31 cellular contexts compared by ENCODE assay signal in the genomic region with DNA sequence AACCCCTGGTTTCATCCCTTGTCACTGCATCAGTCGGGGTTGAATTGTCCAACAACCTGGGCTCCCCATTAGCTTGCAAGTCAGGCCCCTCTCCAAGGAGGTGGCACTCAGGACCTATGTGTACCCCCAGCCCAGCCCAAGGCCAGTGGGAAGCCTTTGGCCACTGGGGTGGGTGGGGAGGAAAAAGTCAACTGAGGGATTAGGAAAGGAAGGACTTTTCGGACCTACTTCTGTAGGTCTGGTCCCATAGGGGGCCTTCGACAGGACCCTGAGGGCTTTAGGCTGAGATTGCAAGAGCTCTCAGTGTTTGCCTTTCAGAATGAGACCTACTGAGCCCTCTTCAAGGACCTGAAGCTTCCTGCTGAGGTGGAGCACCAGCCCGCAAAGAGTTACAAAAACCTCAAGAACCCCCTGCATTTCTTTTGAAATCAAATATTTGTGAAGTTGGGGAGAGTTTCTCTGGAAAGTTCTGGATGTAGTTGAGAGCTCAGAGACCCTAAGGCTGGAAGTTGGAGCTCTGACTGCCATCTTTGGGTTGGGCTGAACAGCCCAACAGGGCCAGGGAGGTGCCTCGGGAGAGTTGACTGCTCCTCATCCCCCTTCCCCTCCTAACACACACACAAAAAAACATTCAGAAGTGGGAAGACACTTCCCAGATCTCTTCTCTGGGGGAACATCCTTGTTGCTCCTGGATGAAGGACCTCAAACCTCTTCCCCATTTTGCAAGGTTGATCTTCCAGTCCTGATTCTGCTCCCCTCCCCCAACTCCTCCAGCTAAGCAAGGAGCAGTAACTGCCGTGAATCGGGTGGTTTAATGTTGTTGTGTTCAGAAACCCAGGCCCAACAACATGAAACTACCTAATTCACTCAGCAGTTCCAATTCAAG. TPM values are rescaled to one million over a fixed set of nuclear protein-coding genes. Genes with fewer than 3 reads are reported as not detected.
DNase-seq lines count a peak whose midpoint lies in the region; ATAC-seq, FAIRE-seq and TF ChIP-seq lines count a peak whose summit lies in the region.
"Had no signal": no experiment of that assay in that cellular context is flagged by ENCODE, and none has a peak within 500 bp of the region (broad histone marks: within the 10 kb centered on the region; RNA-seq: fewer than 3 reads in every experiment).

No MANE protein-coding gene starts in this region.

- no peak for TF ChIP-seq CTCF in colonic mucosa (IDR thresholded peaks at IDR 0.05)

- peak overlapping the region; percentile 71 to 76 for H3K9ac ChIP-seq in colonic mucosa (ENCODE audit: low read depth in 2 of 2, low read length in 2 of 2)
- H3K9ac ChIP-seq: neural progenitor cell, SK-N-SH had no signal

- H3K36me3 ChIP-seq in colonic mucosa, result no peaks in the 10 kb centered on the region
- H3K36me3 ChIP-seq: adrenal gland, breast epithelium, left lung, neural progenitor cell had no signal

- no peak for TF ChIP-seq POLR2A in GM12891 (IDR thresholded peaks at IDR 0.05; ENCODE audit: low read depth, low read length)

- H3K27me3 ChIP-seq in colonic mucosa, result peaks cover 40% of the 10 kb centered on the region
- H3K27me3 ChIP-seq: testis had no signal

- H3K4me1 ChIP-seq in colonic mucosa, result peaks cover 26% of the 10 kb centered on the region
- H3K4me1 ChIP-seq: breast epithelium, neural progenitor cell, testis had no signal

- DNase-seq in GM12891 (ENCODE audit: insufficient read length, low spot score) (no peak), colonic mucosa (peak; percentile 64), posterior vena cava (ENCODE audit: low spot score) (peak; percentile 65), GOT3 (lab: John Stamatoyannopoulos, UW) (no peak), C1 segment of cervical spinal cord (lab: John Stamatoyannopoulos, UW) (no peak)
- DNase-seq: activated CD4-positive, alpha-beta T cell treated with anti-CD3 and anti-CD28 coated beads, Interleukin-2, amount 50 U/mL, for 1 hour; activated gamma-delta T cell treated with Interleukin-2 at 50 U/mL for 16 hours; adrenal gland; CD4-positive, alpha-beta memory T cell; cortex of kidney; DMS153; GF-D8; H7; Karpas-422; left lung; NCI-H1048; NCI-H187 treated with DMSO at 0.1 percent for 48 hours; SK-N-SH; stimulated activated CD4-positive, alpha-beta T cell treated with anti-CD3 and anti-CD28 coated beads, Interleukin-2, amount 100 ng/mL, for 24 hours; stimulated activated naive B cell treated with anti-CD40 and anti-IgM and Interleukin-4, amounts not matched to agents 10 μg/mL and 1 μg/mL and 100 μg/mL, for 72 hours; testis had no signal

- peak overlapping the region; percentile 8 for H3K4me3 ChIP-seq in colonic mucosa
- H3K4me3 ChIP-seq: adrenal gland, breast epithelium, left lung, neural progenitor cell, testis had no signal

- H3K27ac ChIP-seq in colonic mucosa, result peak overlapping the region; percentile 86
- H3K27ac ChIP-seq: adrenal gland, breast epithelium, left lung, neural progenitor cell, RWPE1, testis, VCaP had no signal

- FAIRE-seq in GM12891 (lab: Jason Lieb, UNC), result peak; percentile 80
- FAIRE-seq: endometrium had no signal

- ATAC-seq in GM19463 (IDR thresholded peaks at IDR 0.05; ENCODE audit: unreplicated experiment) (peak; percentile 47), esophagus mucosa (no peak)
- ATAC-seq: left lung; stimulated activated naive B cell treated with anti-CD40 and anti-IgM and Interleukin-4, amounts not matched to agents 10 μg/mL and 1 μg/mL and 100 μg/mL, for 72 hours had no signal

- H3K9me3 ChIP-seq in colonic mucosa, result no peaks in the 10 kb centered on the region
- H3K9me3 ChIP-seq: adrenal gland, breast epithelium, left lung, SK-N-SH, testis had no signal

- intact Hi-C loops in colonic mucosa (cut with DNase I), result no loop called here
- intact Hi-C loops in posterior vena cava (cut with DNase I), result no loop called here

TF ChIP-seq in GM12891, 5 proteins besides CTCF, POLR2A, EP300 and RAD21:
- TF ChIP-seq SPI1 (IDR thresholded peaks at IDR 0.05; ENCODE audit: low read depth, low read length) (0 out of 2 replicates have a peak, but pooled peaks have one; percentile 10), PAX5 (IDR thresholded peaks at IDR 0.05; ENCODE audit: insufficient read depth, low read length, severe bottlenecking) (no peak), POLR2AphosphoS5 (IDR thresholded peaks at IDR 0.05; ENCODE audit: low read depth, low read length) (no peak)

RNA-seq across cellular contexts. Expression of a gene that starts 5.8 kb away (rescaled TPM):
- 0.14 TPM for polyA plus RNA-seq in GM12891 (2012; ENCODE audit: low read depth, missing spikeins)
- total RNA-seq in colonic mucosa (10 to 100 TPM; 37.1 to 73.9 TPM), posterior vena cava (under 1 TPM in 1 of 2 donors, not detected in 1; 0.24 TPM), esophagus mucosa (not detected)
- total RNA-seq: CD4-positive, alpha-beta memory T cell; H7; left lung; progenitor cell of endocrine pancreas; skeletal muscle tissue had no signal
- polyA plus RNA-seq: CD4-positive, alpha-beta memory T cell; SK-N-SH had no signal

RNA-seq across cellular contexts. Expression of a gene that starts 16.8 kb away (rescaled TPM):
- not detected for polyA plus RNA-seq in GM12891 (2012; ENCODE audit: low read depth, missing spikeins)
- total RNA-seq in colonic mucosa, result 1 to 10 TPM; 4.2 to 7.4 TPM
- total RNA-seq in posterior vena cava, result under 1 TPM; 0.19 to 0.93 TPM
- not detected for total RNA-seq in esophagus mucosa
- total RNA-seq: CD4-positive, alpha-beta memory T cell; H7; skeletal muscle tissue; T-helper 2 cell treated with Interferon-gamma antibody and Interleukin-4, amounts not matched to agents 100 ng/mL and 5 ng/mL, for 36 hours had no signal
- polyA plus RNA-seq: CD4-positive, alpha-beta memory T cell; SK-N-SH had no signal

RNA-seq across cellular contexts. Expression of a gene that starts 21.1 kb away (rescaled TPM):
- 2.3 TPM for polyA plus RNA-seq in GM12891 (2012; ENCODE audit: low read depth, missing spikeins)
- 10 to 100 TPM; 25.9 to 31.4 TPM for total RNA-seq in colonic mucosa
- total RNA-seq in posterior vena cava, result 10 to 100 TPM in 1 of 2 donors, 1 to 10 TPM in 1; 8.0 to 11.1 TPM
- 2.1 TPM for total RNA-seq in esophagus mucosa
- polyA plus RNA-seq: SK-N-SH had no signal

RNA-seq across cellular contexts. Expression of a gene that starts 27.1 kb away (rescaled TPM):
- 0.12 TPM for polyA plus RNA-seq in GM12891 (2012; ENCODE audit: low read depth, missing spikeins)
- total RNA-seq in colonic mucosa (10 to 100 TPM; 30.0 to 71.0 TPM), posterior vena cava (1 to 10 TPM; 3.9 to 6.7 TPM), esophagus mucosa (0.28 TPM)
- total RNA-seq: H7; skeletal muscle tissue; T-helper 2 cell treated with Interferon-gamma antibody and Interleukin-4, amounts not matched to agents 100 ng/mL and 5 ng/mL, for 36 hours had no signal
- polyA plus RNA-seq: CD4-positive, alpha-beta memory T cell; SK-N-SH had no signal

RNA-seq across cellular contexts. Expression of a gene that starts 38.4 kb away (rescaled TPM):
- not detected for polyA plus RNA-seq in GM12891 (2012; ENCODE audit: low read depth, missing spikeins)
- 10 to 100 TPM; 11.0 to 22.7 TPM for total RNA-seq in colonic mucosa
- total RNA-seq in posterior vena cava, result 1 to 10 TPM; 1.1 to 2.8 TPM
- 0.16 TPM for total RNA-seq in esophagus mucosa
- total RNA-seq: CD4-positive, alpha-beta memory T cell; H7; skeletal muscle tissue had no signal
- polyA plus RNA-seq: CD4-positive, alpha-beta memory T cell; SK-N-SH had no signal

Comparison
In these comparisons a context has a peak if more than half of its experiments do, and no peak if none do; other contexts are left out.
1. DNase-seq: peak in colonic mucosa (single experiment) and posterior vena cava (single experiment); none in GM12891 (single experiment), GOT3 (single experiment) and C1 segment of cervical spinal cord (0 of 14).
2. RNA of a gene that starts 5.8 kb away (total RNA-seq): 37.1 to 73.9 TPM in colonic mucosa; 0.24 TPM in posterior vena cava and not detected in esophagus mucosa (single experiment); every median in the first group is over 10 times any median in the second.